ENCODE assay signal across 6 cellular contexts in genomic region chr1:56204206-56204605, GRCh38.
"Had no signal": no experiment of that assay in that cellular context is flagged by ENCODE, and none has a peak within 500 bp of the region (broad histone marks: within the 10 kb centered on the region; RNA-seq: fewer than 3 reads in every experiment).

No MANE protein-coding gene starts in this region.

- H3K4me3 Mint-ChIP-seq: IgD-negative memory B cell had no signal

- H3K4me3 ChIP-seq: GM23248 had no signal

- H3K36me3 Mint-ChIP-seq: IgD-negative memory B cell had no signal

- H2AFZ ChIP-seq: GM23248 had no signal

- DNase-seq: GM23248, GOT3, H7, HCEC 1CT had no signal

- H3K9ac ChIP-seq: GM23248 had no signal

- H3K27me3 Mint-ChIP-seq: IgD-negative memory B cell had no signal

- H3K27ac ChIP-seq: GM23248, HL-60 had no signal

- H3K27ac Mint-ChIP-seq: IgD-negative memory B cell had no signal

- H3K4me1 Mint-ChIP-seq: IgD-negative memory B cell had no signal
